Comparison of ENCODE assay signal across 16 cellular contexts in the genomic region with DNA sequence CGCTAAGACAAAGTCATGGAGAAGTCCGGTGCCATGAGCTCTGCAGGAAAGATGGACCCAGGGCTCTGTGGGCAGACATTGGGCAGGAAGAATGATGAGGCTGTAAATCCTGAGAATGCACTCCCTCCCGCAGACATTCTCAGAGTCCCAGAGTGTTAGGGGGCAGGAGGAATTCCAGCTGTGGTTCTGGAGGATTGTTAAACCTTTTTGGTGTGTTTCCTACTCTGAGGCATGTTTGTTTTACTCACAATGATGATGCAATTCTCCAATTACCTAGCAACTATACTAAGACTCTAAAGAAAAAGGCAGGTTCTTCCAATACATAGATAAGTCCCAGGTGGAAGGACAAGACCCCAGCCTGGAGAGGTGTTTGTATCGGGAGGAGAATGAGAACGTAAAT. TPM values are rescaled to one million over a fixed set of nuclear protein-coding genes. Genes with fewer than 3 reads are reported as not detected.
DNase-seq lines count a peak whose midpoint lies in the region; ATAC-seq and TF ChIP-seq lines count a peak whose summit lies in the region.
"Had no signal": no experiment of that assay in that cellular context is flagged by ENCODE, and none has a peak within 500 bp of the region (broad histone marks: within the 10 kb centered on the region; RNA-seq: fewer than 3 reads in every experiment).

No MANE protein-coding gene starts in this region.

- H3K27ac ChIP-seq in gastrocnemius medialis: no peak overlapping the region
- H3K27ac ChIP-seq: heart right ventricle, left lung, tibial nerve had no signal

- in situ Hi-C loops in gastrocnemius medialis (cut with MboI; ENCODE audit: low sequenced_read_pairs in 4 of 4): no loop called here

- H3K36me3 ChIP-seq in gastrocnemius medialis: no peaks in the 10 kb centered on the region
- H3K36me3 ChIP-seq: heart right ventricle, left lung, tibial nerve had no signal

- H3K27ac Mint-ChIP-seq in WTC11: no peak overlapping the region
- H3K27ac Mint-ChIP-seq in activated CD4-positive, alpha-beta memory T cell treated with anti-CD3 and anti-CD28 coated beads, Interleukin-2, amount 10 ng/mL, durations not matched to agents 7 days and 5 days: no peak overlapping the region
- H3K27ac Mint-ChIP-seq: natural killer cell treated with Interleukin-12 subunit alpha and Interleukin-12 subunit beta and Interleukin-15 and Interleukin-18, amount 100 ng/mL, for 72 hours had no signal

- H3K4me3 ChIP-seq in fibroblast of the aortic adventitia (ENCODE audit: low read depth, low read length): no peak overlapping the region
- H3K4me3 ChIP-seq in gastrocnemius medialis: no peak overlapping the region
- H3K4me3 ChIP-seq: heart right ventricle, left lung, tibial nerve had no signal

- POLR2A ChIA-PET in WTC11 (lab: Charles Lee): no interaction called here
- POLR2A ChIA-PET in activated CD4-positive, alpha-beta memory T cell treated with anti-CD3 and anti-CD28 coated beads, Interleukin-2, amount 10 ng/mL, durations not matched to agents 7 days and 5 days (lab: Charles Lee): no interaction called here

- no peaks in the 10 kb centered on the region for H3K9me3 Mint-ChIP-seq in WTC11
- H3K9me3 Mint-ChIP-seq in activated CD4-positive, alpha-beta memory T cell treated with anti-CD3 and anti-CD28 coated beads, Interleukin-2, amount 10 ng/mL, durations not matched to agents 7 days and 5 days: no peaks in the 10 kb centered on the region
- H3K9me3 Mint-ChIP-seq: natural killer cell treated with Interleukin-12 subunit alpha and Interleukin-12 subunit beta and Interleukin-15 and Interleukin-18, amount 100 ng/mL, for 72 hours had no signal

- no peak for TF ChIP-seq POLR2A in gastrocnemius medialis (IDR thresholded peaks at IDR 0.05)

- H3K27me3 ChIP-seq in gastrocnemius medialis: no peaks in the 10 kb centered on the region
- H3K27me3 ChIP-seq: heart right ventricle, left lung, tibial nerve had no signal

- no peak overlapping the region for H3K4me3 Mint-ChIP-seq in WTC11
- H3K4me3 Mint-ChIP-seq in activated CD4-positive, alpha-beta memory T cell treated with anti-CD3 and anti-CD28 coated beads, Interleukin-2, amount 10 ng/mL, durations not matched to agents 7 days and 5 days: no peak overlapping the region
- H3K4me3 Mint-ChIP-seq: natural killer cell treated with Interleukin-12 subunit alpha and Interleukin-12 subunit beta and Interleukin-15 and Interleukin-18, amount 100 ng/mL, for 72 hours had no signal

- intact Hi-C loops in gastrocnemius medialis (cut with DNase I; ENCODE audit: low total_unique reads): no loop called here

- peaks cover 0 to 4% of the 10 kb centered on the region in 2 donors for H3K4me1 ChIP-seq in gastrocnemius medialis
- H3K4me1 ChIP-seq: heart right ventricle, left lung, tibial nerve had no signal

- peak; percentile 72 for DNase-seq in EH (ENCODE audit: low read depth)
- DNase-seq in WTC11 (ENCODE audit: low spot score): no peak
- peak; percentile 18 for DNase-seq in fibroblast of the aortic adventitia (ENCODE audit: low read depth)
- DNase-seq in non-pigmented ciliary epithelial cell (ENCODE audit: low read depth): peak; percentile 20
- DNase-seq in activated CD4-positive, alpha-beta memory T cell treated with anti-CD3 and anti-CD28 coated beads, Interleukin-2, amount 10 ng/mL, durations not matched to agents 7 days and 5 days: no peak
- DNase-seq in gastrocnemius medialis: no peak
- DNase-seq in RPMI8226: no peak
- DNase-seq: activated naive CD4-positive, alpha-beta T cell treated with Interleukin-2 at 50 U/mL for 16 hours; caudate nucleus; heart right ventricle; right cardiac atrium; stimulated activated CD4-positive, alpha-beta T cell treated with anti-CD3 and anti-CD28 coated beads, Interleukin-4, amount 100 ng/mL, for 1 hour had no signal

- H3K4me1 Mint-ChIP-seq in WTC11: peaks cover 16% of the 10 kb centered on the region
- H3K4me1 Mint-ChIP-seq in activated CD4-positive, alpha-beta memory T cell treated with anti-CD3 and anti-CD28 coated beads, Interleukin-2, amount 10 ng/mL, durations not matched to agents 7 days and 5 days: no peaks in the 10 kb centered on the region

- H3K36me3 Mint-ChIP-seq in WTC11: no peaks in the 10 kb centered on the region
- H3K36me3 Mint-ChIP-seq in activated CD4-positive, alpha-beta memory T cell treated with anti-CD3 and anti-CD28 coated beads, Interleukin-2, amount 10 ng/mL, durations not matched to agents 7 days and 5 days (ENCODE audit: low read depth): no peaks in the 10 kb centered on the region
- H3K36me3 Mint-ChIP-seq: natural killer cell treated with Interleukin-12 subunit alpha and Interleukin-12 subunit beta and Interleukin-15 and Interleukin-18, amount 100 ng/mL, for 72 hours had no signal

- no peak for ATAC-seq in WTC11
- no peak for ATAC-seq in gastrocnemius medialis
- ATAC-seq in GM18519 (IDR thresholded peaks at IDR 0.05; ENCODE audit: low FRiP score, unreplicated experiment): no peak
- ATAC-seq: heart right ventricle; left lung; natural killer cell treated with Interleukin-12 subunit alpha and Interleukin-12 subunit beta and Interleukin-15 and Interleukin-18, amount 100 ng/mL, for 72 hours; right cardiac atrium had no signal

- CTCF ChIA-PET in WTC11 (lab: Charles Lee): interaction anchor here (0.7 to 1.2 kb wide), 3 partner anchors 10 to 29 kb away, joined by 3 to 4 read pairs (median 4); no protein-coding TSS in a partner anchor
- CTCF ChIA-PET in activated CD4-positive, alpha-beta memory T cell treated with anti-CD3 and anti-CD28 coated beads, Interleukin-2, amount 10 ng/mL, durations not matched to agents 7 days and 5 days (lab: Charles Lee): no interaction called here

- no peaks in the 10 kb centered on the region for H3K9me3 ChIP-seq in gastrocnemius medialis
- H3K9me3 ChIP-seq: heart right ventricle, left lung, tibial nerve had no signal

- no peaks in the 10 kb centered on the region for H3K27me3 Mint-ChIP-seq in WTC11 (ENCODE audit: low read depth)
- peaks cover 4% of the 10 kb centered on the region for H3K27me3 Mint-ChIP-seq in activated CD4-positive, alpha-beta memory T cell treated with anti-CD3 and anti-CD28 coated beads, Interleukin-2, amount 10 ng/mL, durations not matched to agents 7 days and 5 days

- no peak for TF ChIP-seq CTCF in WTC11 (IDR thresholded peaks at IDR 0.05)
- TF ChIP-seq CTCF in fibroblast of the aortic adventitia (IDR thresholded peaks at IDR 0.05; ENCODE audit: insufficient read depth, low read length): no peak
- TF ChIP-seq CTCF in gastrocnemius medialis (IDR thresholded peaks at IDR 0.05 in 4 of 5, conservative IDR thresholded peaks at IDR 0.05 in 1 of 5): no peak

TF ChIP-seq in WTC11, 78 proteins besides CTCF, POLR2A, EP300 and RAD21:
- TF ChIP-seq, protein P1, sequence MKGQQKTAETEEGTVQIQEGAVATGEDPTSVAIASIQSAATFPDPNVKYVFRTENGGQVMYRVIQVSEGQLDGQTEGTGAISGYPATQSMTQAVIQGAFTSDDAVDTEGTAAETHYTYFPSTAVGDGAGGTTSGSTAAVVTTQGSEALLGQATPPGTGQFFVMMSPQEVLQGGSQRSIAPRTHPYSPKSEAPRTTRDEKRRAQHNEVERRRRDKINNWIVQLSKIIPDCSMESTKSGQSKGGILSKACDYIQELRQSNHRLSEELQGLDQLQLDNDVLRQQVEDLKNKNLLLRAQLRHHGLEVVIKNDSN (CRISPR knock-in tag; IDR thresholded peaks at IDR 0.05): no peak
- no peak for TF ChIP-seq SMAD3 (CRISPR knock-in tag; IDR thresholded peaks at IDR 0.05; ENCODE audit: borderline replicate concordance)
- peak; percentile 56 for TF ChIP-seq GABPB1 (CRISPR knock-in tag; IDR thresholded peaks at IDR 0.05)
- TF ChIP-seq OVOL2 (CRISPR knock-in tag; IDR thresholded peaks at IDR 0.05; ENCODE audit: borderline replicate concordance): no peak

RNA-seq across cellular contexts. Expression of a gene that starts 2.8 kb away (rescaled TPM):
- 0.16 TPM in 1 of 3 replicates, not detected in the others for total RNA-seq in WTC11 (2021)
- total RNA-seq in fibroblast of the aortic adventitia (ENCODE audit: low replicate concordance): not detected in 2 replicates
- total RNA-seq in activated CD4-positive, alpha-beta memory T cell treated with anti-CD3 and anti-CD28 coated beads, Interleukin-2, amount 10 ng/mL, durations not matched to agents 7 days and 5 days: not detected
- not detected for total RNA-seq in gastrocnemius medialis
- total RNA-seq: natural killer cell treated with Interleukin-12 subunit alpha and Interleukin-12 subunit beta and Interleukin-15 and Interleukin-18, amount 100 ng/mL, for 72 hours had no signal

RNA-seq across cellular contexts. Expression of a gene that starts 30.5 kb away (rescaled TPM):
- total RNA-seq in WTC11 (2021) (0.64 to 1.0 TPM (median 1.0 TPM) in 3 replicates), fibroblast of the aortic adventitia (ENCODE audit: low replicate concordance) (1.1 and 8.4 TPM in 2 replicates), gastrocnemius medialis (10 to 100 TPM; 17.3 to 49.6 (median 34.5) TPM)
- total RNA-seq in activated CD4-positive, alpha-beta memory T cell treated with anti-CD3 and anti-CD28 coated beads, Interleukin-2, amount 10 ng/mL, durations not matched to agents 7 days and 5 days: not detected
- total RNA-seq: natural killer cell treated with Interleukin-12 subunit alpha and Interleukin-12 subunit beta and Interleukin-15 and Interleukin-18, amount 100 ng/mL, for 72 hours had no signal

Comparison
In these comparisons a context has a peak if more than half of its experiments do, and no peak if none do; other contexts are left out.
1. DNase-seq: peak in EH (single experiment), fibroblast of the aortic adventitia (single experiment) and non-pigmented ciliary epithelial cell (single experiment); none in WTC11 (single experiment), activated CD4-positive, alpha-beta memory T cell treated with anti-CD3 and anti-CD28 coated beads, Interleukin-2, amount 10 ng/mL, durations not matched to agents 7 days and 5 days (single experiment), gastrocnemius medialis (0 of 2) and RPMI8226 (single experiment).